11 cellular contexts compared by ENCODE assay signal in genomic region chr1:226126824-226127591, GRCh38. TPM values are rescaled to one million over a fixed set of nuclear protein-coding genes. Genes with fewer than 3 reads are reported as not detected.
A peak's percentile ranks its signal among the peaks of the same experiment; 100 is the strongest.
DNase-seq lines count a peak whose midpoint lies in the region; ATAC-seq, FAIRE-seq and TF ChIP-seq lines count a peak whose summit lies in the region.
"Had no signal": no experiment of that assay in that cellular context is flagged by ENCODE, and none has a peak within 500 bp of the region (broad histone marks: within the 10 kb centered on the region; RNA-seq: fewer than 3 reads in every experiment).

No MANE protein-coding gene starts in this region.

- H3K9me3 ChIP-seq in A549 (peaks cover 5% of the 10 kb centered on the region; the same call in 1 of the 3 replicates), PC-9 (ENCODE audit: insufficient read depth, low read depth) (no peaks in the 10 kb centered on the region), keratinocyte (ENCODE audit: control insufficient read depth, low read depth, low read length) (no peaks in the 10 kb centered on the region)
- H3K9me3 ChIP-seq: SJCRH30 had no signal

- TF ChIP-seq EP300 in A549 (IDR thresholded peaks at IDR 0.05) = no peak

- intact Hi-C loops in PC-9 (cut with micrococcal nuclease; ENCODE audit: unreplicated experiment) = loop anchor here (1.0 to 5.0 kb wide), 2 partner anchors 206 to 420 kb away; partner anchors contain the start of gene STUM

- no peaks in the 10 kb centered on the region for H3K9me1 ChIP-seq in keratinocyte (ENCODE audit: control insufficient read depth, extremely low read depth, insufficient read depth, low read length)

- peaks cover 22% of the 10 kb centered on the region; the same call in 1 of the 2 replicates for H3F3A ChIP-seq in PC-9 (ENCODE audit: insufficient read depth, low read depth)

- TF ChIP-seq CTCF in A549 (IDR thresholded peaks at IDR 0.05) (no peak), PC-9 (conservative IDR thresholded peaks at IDR 0.05) (no peak), keratinocyte (optimal IDR thresholded peaks at IDR 0.05 in 1 of 3, IDR thresholded peaks at IDR 0.05 in 1 of 3, conservative IDR thresholded peaks at IDR 0.05 in 1 of 3; ENCODE audit: extremely low read depth in 1 of 3, insufficient read depth in 2 of 3, low read length in 3 of 3) (no peak)

- no peak for TF ChIP-seq RAD21 in A549 (conservative IDR thresholded peaks at IDR 0.05 in 1 of 2, IDR thresholded peaks at IDR 0.05 in 1 of 2)

- TF ChIP-seq POLR2A in A549 (IDR thresholded peaks at IDR 0.05; ENCODE audit: low read length) = no peak

- WGBS in A549 (ENCODE audit: missing lambda C conversion rate) = 85% methylated on average over 31 of the region's 31 CpGs

- CTCF ChIA-PET in A549 (lab: Yijun Ruan, JAX) (interaction anchor here (0.9 to 8.3 kb wide), 14 partner anchors 16 to 281 kb away, joined by 3 to 219 read pairs (median 32); partner anchors contain the start of gene PARP1), PC-9 (lab: Charles Lee) (interaction anchor here (1.4 to 1.7 kb wide), 2 partner anchors 62 to 70 kb away, joined by 3 to 5 read pairs; no protein-coding TSS in a partner anchor)

- H3K79me2 ChIP-seq in PC-9 (ENCODE audit: low read depth) = no peaks in the 10 kb centered on the region
- no peaks in the 10 kb centered on the region for H3K79me2 ChIP-seq in keratinocyte (ENCODE audit: control insufficient read depth, insufficient read depth, low read length)

- dilution Hi-C loops in keratinocyte (cut with MboI; ENCODE audit: extremely low pct_ligation_motif_present, low sequenced_read_pairs) = no loop called here

- FAIRE-seq in A549 (lab: Jason Lieb, UNC) (no peak), keratinocyte (lab: Jason Lieb, UNC) (peak; percentile 39)
- FAIRE-seq: D721Med had no signal

- no peaks in the 10 kb centered on the region for H3K9me2 ChIP-seq in PC-9 (ENCODE audit: insufficient read depth)

- H4K20me1 ChIP-seq in PC-9 (ENCODE audit: insufficient read depth) (no peaks in the 10 kb centered on the region), keratinocyte (ENCODE audit: control insufficient read depth, extremely low read depth, insufficient read depth, low read length) (no peaks in the 10 kb centered on the region)

- H3K4me3 ChIP-seq in A549 = peak overlapping the region; percentile 7; the same call in 1 of the 3 replicates
- no peak overlapping the region for H3K4me3 ChIP-seq in PC-9
- peak overlapping the region in 1 of 3 experiments; percentile 56 for H3K4me3 ChIP-seq in keratinocyte (ENCODE audit: control insufficient read depth in 2 of 3, extremely low read depth in 1 of 3, insufficient read depth in 2 of 3, low read depth in 1 of 3, low read length in 3 of 3)
- H3K4me3 ChIP-seq: SJCRH30 had no signal

- no peak for ATAC-seq in A549
- ATAC-seq in GM19372 (IDR thresholded peaks at IDR 0.05; ENCODE audit: low read depth, unreplicated experiment) = peak; percentile 1
- ATAC-seq in HG03469 (IDR thresholded peaks at IDR 0.05; ENCODE audit: unreplicated experiment) = no peak
- ATAC-seq in GM21360 (IDR thresholded peaks at IDR 0.05; ENCODE audit: unreplicated experiment) = no peak

- peak overlapping the region; percentile 89 for H3K4me2 ChIP-seq in A549
- peak overlapping the region; percentile 69 for H3K4me2 ChIP-seq in PC-9
- peak overlapping the region; percentile 86 for H3K4me2 ChIP-seq in keratinocyte (ENCODE audit: control insufficient read depth, extremely low read depth, insufficient read depth, low read depth, low read length)

- H3K9ac ChIP-seq in keratinocyte (ENCODE audit: control insufficient read depth, extremely low read depth, insufficient read depth, low read length) = no peak overlapping the region

- H3K27me3 ChIP-seq in PC-9 (ENCODE audit: insufficient read depth, low read depth) = no peaks in the 10 kb centered on the region
- H3K27me3 ChIP-seq in keratinocyte (ENCODE audit: control insufficient read depth, extremely low read depth, insufficient read depth, low read length) = no peaks in the 10 kb centered on the region
- H3K27me3 ChIP-seq: SJCRH30 had no signal

- TSS peak; percentile 22 for BruUV-seq in PC-9 (replicated peaks; lab: Mats Ljungman, UMichigan)

- no peaks in the 10 kb centered on the region for H3K36me3 ChIP-seq in PC-9 (ENCODE audit: low read depth)
- H3K36me3 ChIP-seq in keratinocyte (ENCODE audit: control insufficient read depth in 2 of 2, extremely low read depth in 1 of 2, insufficient read depth in 2 of 2, low read length in 2 of 2) = no peaks in the 10 kb centered on the region
- H3K36me3 ChIP-seq: SJCRH30 had no signal

- H3K4me1 ChIP-seq in A549 (peaks cover 47% of the 10 kb centered on the region), PC-9 (replicated peaks; ENCODE audit: insufficient read depth) (peaks cover 46% of the 10 kb centered on the region), keratinocyte (ENCODE audit: control insufficient read depth, extremely low read depth, insufficient read depth, low read length) (peaks cover 44% of the 10 kb centered on the region)

- DNase-seq in A549 (ENCODE audit: low read depth in 1 of 2, low spot score in 1 of 2) = no peak
- DNase-seq in PC-9 = peak; percentile 47 to 49
- no peak for DNase-seq in keratinocyte (ENCODE audit: low read depth, low spot score)
- DNase-seq in NCI-H510A (lab: John Stamatoyannopoulos, UW) = no peak
- DNase-seq in effector CD4-positive, alpha-beta T cell = no peak
- DNase-seq: KG1 had no signal

- H3K27ac ChIP-seq in A549 = peak overlapping the region; percentile 92 to 93
- no peak overlapping the region for H3K27ac ChIP-seq in PC-9
- peak overlapping the region; percentile 85 for H3K27ac ChIP-seq in keratinocyte (ENCODE audit: control insufficient read depth, insufficient read depth, low read length)
- H3K27ac ChIP-seq: SJCRH30 had no signal

- no peak overlapping the region; the same call in 1 of the 2 replicates for H2AFZ ChIP-seq in PC-9
- H2AFZ ChIP-seq in keratinocyte (ENCODE audit: control insufficient read depth, low read length) = peak overlapping the region; percentile 22

- POLR2A ChIA-PET in A549 (lab: Yijun Ruan, JAX) (no interaction called here), PC-9 (lab: Charles Lee; ENCODE audit: unreplicated experiment) (no interaction called here)

TF ChIP-seq in A549, 52 proteins besides CTCF, POLR2A, EP300 and RAD21:
- TF ChIP-seq HMGXB4 (CRISPR knock-in tag; IDR thresholded peaks at IDR 0.05; ENCODE audit: borderline replicate concordance) (no peak), KDM1A (IDR thresholded peaks at IDR 0.05; ENCODE audit: low read depth) (no peak), RARB (CRISPR knock-in tag; IDR thresholded peaks at IDR 0.05) (no peak), ZC3H11A (IDR thresholded peaks at IDR 0.05) (no peak), JUNB (IDR thresholded peaks at IDR 0.05) (no peak), TP53 (CRISPR knock-in tag; IDR thresholded peaks at IDR 0.05) (no peak), POLR2AphosphoS2 (conservative IDR thresholded peaks at IDR 0.05; ENCODE audit: low read length) (no peak), RCOR1 (IDR thresholded peaks at IDR 0.05; ENCODE audit: low read depth, low read length) (no peak), ZSCAN20 (CRISPR knock-in tag; IDR thresholded peaks at IDR 0.05) (no peak)

RNA-seq across cellular contexts. Expression of gene ACBD3, which starts 59.5 kb away (rescaled TPM):
- polyA plus RNA-seq in A549 (2011; rRNA removed) (42.4 and 52.9 TPM in 2 replicates), A549 (2017; fragmentation: RNase III; extraction: RNeasy Plus Mini Kit Qiagen cat#74134 plus additional on column Dnase treatment) (27.0 to 30.2 TPM (median 29.8 TPM) in 3 replicates), keratinocyte (32.0 to 43.1 TPM (median 39.1 TPM) in 3 replicates)
- 9.9 and 10.7 TPM in 2 replicates for polyA plus RNA-seq in A549 (2012; cell fraction: cytosol; rRNA removed)
- 5.2 and 6.3 TPM in 2 replicates for polyA plus RNA-seq in A549 (2012; cell fraction: nucleus; rRNA removed)
- 20.4 and 24.5 TPM in 2 replicates for polyA minus RNA-seq in A549 (2011; rRNA and poly(A)+ RNA removed)
- total RNA-seq in PC-9 (2021) = 39.3 and 46.4 TPM in 2 replicates
- 69.1 TPM for polyA plus RNA-seq in keratinocyte (2011; ENCODE audit: low read depth)
- 28.5 and 44.6 TPM in 2 replicates for polyA plus RNA-seq in keratinocyte (2011; cell fraction: cytosol; rRNA removed)
- 33.4 and 47.8 TPM in 2 replicates for polyA plus RNA-seq in keratinocyte (2011; cell fraction: nucleus; rRNA removed)
- 32.1 and 35.1 TPM in 2 replicates for polyA plus RNA-seq in keratinocyte (2012; ENCODE audit: low replicate concordance)
- polyA minus RNA-seq in keratinocyte = 8.4 to 30.0 TPM (median 18.0 TPM) in 3 replicates
- 33.6 TPM for polyA minus RNA-seq in keratinocyte (2011; cell fraction: cytosol; rRNA and poly(A)+ RNA removed)
- polyA minus RNA-seq in keratinocyte (2011; cell fraction: nucleus; rRNA and poly(A)+ RNA removed) = 22.4 and 37.9 TPM in 2 replicates

Comparison
In these comparisons a context has a peak if more than half of its experiments do, and no peak if none do; other contexts are left out.
1. DNase-seq: peak in PC-9 (2 of 2); none in A549 (0 of 2), keratinocyte (single experiment), NCI-H510A (single experiment) and effector CD4-positive, alpha-beta T cell (single experiment).
2. Peak in every context shown above with its lines, with median percentiles within 50 percentile points of each other: H3K4me2 ChIP-seq.